In the genomic region with DNA sequence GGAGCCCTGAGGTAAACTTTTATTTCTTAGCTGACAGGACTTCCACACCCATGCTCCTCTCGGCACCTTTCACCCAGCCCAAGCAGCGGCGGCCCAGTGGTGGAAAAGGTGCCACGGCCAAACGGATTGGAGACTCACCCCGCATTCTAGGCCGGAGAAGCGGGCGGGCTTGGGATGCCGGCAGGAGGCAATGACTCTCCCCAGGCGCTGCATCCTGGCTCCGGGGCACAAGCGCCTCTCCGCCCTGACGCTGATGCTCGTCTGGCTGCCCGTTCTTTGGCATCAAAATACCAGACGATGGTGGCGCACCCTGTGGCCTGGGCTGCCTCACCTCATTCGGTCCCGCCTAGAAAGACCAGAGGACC, we compare ENCODE assay signal across 11 cellular contexts. TPM values are rescaled to one million over a fixed set of nuclear protein-coding genes. Genes with fewer than 3 reads are reported as not detected.
DNase-seq lines count a peak whose midpoint lies in the region; ATAC-seq and TF ChIP-seq lines count a peak whose summit lies in the region.
"Had no signal": no experiment of that assay in that cellular context is flagged by ENCODE, and none has a peak within 500 bp of the region (broad histone marks: within the 10 kb centered on the region; RNA-seq: fewer than 3 reads in every experiment).

No MANE protein-coding gene starts in this region.

- no peak overlapping the region for H3K4me2 ChIP-seq in Karpas-422 (ENCODE audit: low read depth, low read length, poor library complexity, severe bottlenecking)

- H3K4me3 Mint-ChIP-seq in T-helper 2 cell treated with Interferon-gamma antibody and Interleukin-4, amounts not matched to agents 5 μg/mL and 100 μg/mL, for 36 hours: peak overlapping the region; percentile 77
- H3K4me3 Mint-ChIP-seq in activated naive CD8-positive, alpha-beta T cell treated with anti-CD3 and anti-CD28 coated beads, Interleukin-2, amount 10 ng/mL, durations not matched to agents 7 days and 5 days: peak overlapping the region; percentile 91
- H3K4me3 Mint-ChIP-seq in stimulated activated naive CD8-positive, alpha-beta T cell treated with anti-CD3 and anti-CD28 coated beads, Interleukin-15, amount 100 ng/mL, for 72 hours: peak overlapping the region; percentile 76 to 87

- peak overlapping the region; percentile 26 for H3K27ac Mint-ChIP-seq in T-helper 2 cell treated with Interferon-gamma antibody and Interleukin-4, amounts not matched to agents 5 μg/mL and 100 μg/mL, for 36 hours
- H3K27ac Mint-ChIP-seq in activated naive CD8-positive, alpha-beta T cell treated with anti-CD3 and anti-CD28 coated beads, Interleukin-2, amount 10 ng/mL, durations not matched to agents 7 days and 5 days: no peak overlapping the region
- no peak overlapping the region for H3K27ac Mint-ChIP-seq in stimulated activated naive CD8-positive, alpha-beta T cell treated with anti-CD3 and anti-CD28 coated beads, Interleukin-15, amount 100 ng/mL, for 72 hours

- no peaks in the 10 kb centered on the region for H3K27me3 Mint-ChIP-seq in T-helper 2 cell treated with Interferon-gamma antibody and Interleukin-4, amounts not matched to agents 5 μg/mL and 100 μg/mL, for 36 hours (ENCODE audit: low read depth)
- no peaks in the 10 kb centered on the region for H3K27me3 Mint-ChIP-seq in activated naive CD8-positive, alpha-beta T cell treated with anti-CD3 and anti-CD28 coated beads, Interleukin-2, amount 10 ng/mL, durations not matched to agents 7 days and 5 days
- no peaks in the 10 kb centered on the region for H3K27me3 Mint-ChIP-seq in stimulated activated naive CD8-positive, alpha-beta T cell treated with anti-CD3 and anti-CD28 coated beads, Interleukin-15, amount 100 ng/mL, for 72 hours

- H3K4me1 Mint-ChIP-seq in T-helper 2 cell treated with Interferon-gamma antibody and Interleukin-4, amounts not matched to agents 5 μg/mL and 100 μg/mL, for 36 hours (ENCODE audit: low read depth): peaks cover 1% of the 10 kb centered on the region
- H3K4me1 Mint-ChIP-seq in activated naive CD8-positive, alpha-beta T cell treated with anti-CD3 and anti-CD28 coated beads, Interleukin-2, amount 10 ng/mL, durations not matched to agents 7 days and 5 days: peaks cover 13% of the 10 kb centered on the region
- peaks cover 6% of the 10 kb centered on the region for H3K4me1 Mint-ChIP-seq in stimulated activated naive CD8-positive, alpha-beta T cell treated with anti-CD3 and anti-CD28 coated beads, Interleukin-15, amount 100 ng/mL, for 72 hours

- H3K9me3 Mint-ChIP-seq in T-helper 2 cell treated with Interferon-gamma antibody and Interleukin-4, amounts not matched to agents 5 μg/mL and 100 μg/mL, for 36 hours: peaks cover 68% of the 10 kb centered on the region
- H3K9me3 Mint-ChIP-seq in activated naive CD8-positive, alpha-beta T cell treated with anti-CD3 and anti-CD28 coated beads, Interleukin-2, amount 10 ng/mL, durations not matched to agents 7 days and 5 days: peaks cover 34% of the 10 kb centered on the region
- peaks cover 54 to 79% of the 10 kb centered on the region in 2 donors for H3K9me3 Mint-ChIP-seq in stimulated activated naive CD8-positive, alpha-beta T cell treated with anti-CD3 and anti-CD28 coated beads, Interleukin-15, amount 100 ng/mL, for 72 hours

- POLR2A ChIA-PET in activated naive CD8-positive, alpha-beta T cell treated with anti-CD3 and anti-CD28 coated beads, Interleukin-2, amount 10 ng/mL, durations not matched to agents 7 days and 5 days (lab: Charles Lee): interaction anchor here (1.1 kb wide), 1 partner anchor 50 kb away, joined by 3 read pairs; a partner anchor contains a TSS

- no peak overlapping the region for H2AFZ ChIP-seq in Karpas-422 (ENCODE audit: low read length)

- no peaks in the 10 kb centered on the region for H3K9me2 ChIP-seq in Karpas-422 (replicated peaks; ENCODE audit: insufficient read depth, low read length)

- no peak overlapping the region for H3K27ac ChIP-seq in Karpas-422 (ENCODE audit: low read length)

- no peaks in the 10 kb centered on the region for H3K27me3 ChIP-seq in Karpas-422 (ENCODE audit: low read length)

- H4K20me1 ChIP-seq in Karpas-422 (ENCODE audit: insufficient read depth, low read depth, low read length): no peaks in the 10 kb centered on the region

- peak overlapping the region; percentile 44 for H3K4me3 ChIP-seq in iPS-11a (ENCODE audit: low read depth, low read length)
- H3K4me3 ChIP-seq in Karpas-422 (ENCODE audit: low read length): no peak overlapping the region

- no peak for DNase-seq in T-helper 2 cell treated with Interferon-gamma antibody and Interleukin-4, amounts not matched to agents 5 μg/mL and 100 μg/mL, for 36 hours (ENCODE audit: low spot score)
- DNase-seq in T-helper 2 cell (no peak), 8988T (no peak), Karpas-422 (no peak)
- no peak for DNase-seq in activated naive CD8-positive, alpha-beta T cell treated with anti-CD3 and anti-CD28 coated beads, Interleukin-2, amount 10 ng/mL, durations not matched to agents 7 days and 5 days
- DNase-seq in stimulated activated naive CD8-positive, alpha-beta T cell treated with anti-CD3 and anti-CD28 coated beads, Interleukin-15, amount 100 ng/mL, for 72 hours: no peak

- H3K4me1 ChIP-seq in Karpas-422 (ENCODE audit: low read length): no peaks in the 10 kb centered on the region

- no peak for ATAC-seq in activated naive CD8-positive, alpha-beta T cell treated with anti-CD3 and anti-CD28 coated beads, Interleukin-2, amount 10 ng/mL, durations not matched to agents 7 days and 5 days (ENCODE audit: low read depth)
- ATAC-seq in stimulated activated naive CD8-positive, alpha-beta T cell treated with anti-CD3 and anti-CD28 coated beads, Interleukin-15, amount 100 ng/mL, for 72 hours: peak; percentile 21
- ATAC-seq in SK-N-SH treated with all-trans-retinoic acid at 6 μM for 48 hours: no peak

- H3K9ac ChIP-seq in Karpas-422 (ENCODE audit: low read length): no peak overlapping the region

- no peaks in the 10 kb centered on the region for H3K79me2 ChIP-seq in Karpas-422 (ENCODE audit: low read length)

- H3K9me3 ChIP-seq in Karpas-422 (ENCODE audit: low read length): peaks cover 31% of the 10 kb centered on the region

- no peaks in the 10 kb centered on the region for H3K36me3 ChIP-seq in Karpas-422 (ENCODE audit: insufficient read depth, low read length)

- peaks cover 33% of the 10 kb centered on the region for H3K36me3 Mint-ChIP-seq in T-helper 2 cell treated with Interferon-gamma antibody and Interleukin-4, amounts not matched to agents 5 μg/mL and 100 μg/mL, for 36 hours (ENCODE audit: low read depth)
- peaks cover 35% of the 10 kb centered on the region for H3K36me3 Mint-ChIP-seq in activated naive CD8-positive, alpha-beta T cell treated with anti-CD3 and anti-CD28 coated beads, Interleukin-2, amount 10 ng/mL, durations not matched to agents 7 days and 5 days

TF ChIP-seq in SK-N-SH treated with all-trans-retinoic acid at 6 μM for 48 hours, 23 proteins besides CTCF, POLR2A, EP300 and RAD21:
- no peak for TF ChIP-seq BACH2 (CRISPR knock-in tag; IDR thresholded peaks at IDR 0.05; ENCODE audit: borderline replicate concordance)
- TF ChIP-seq, protein P1, sequence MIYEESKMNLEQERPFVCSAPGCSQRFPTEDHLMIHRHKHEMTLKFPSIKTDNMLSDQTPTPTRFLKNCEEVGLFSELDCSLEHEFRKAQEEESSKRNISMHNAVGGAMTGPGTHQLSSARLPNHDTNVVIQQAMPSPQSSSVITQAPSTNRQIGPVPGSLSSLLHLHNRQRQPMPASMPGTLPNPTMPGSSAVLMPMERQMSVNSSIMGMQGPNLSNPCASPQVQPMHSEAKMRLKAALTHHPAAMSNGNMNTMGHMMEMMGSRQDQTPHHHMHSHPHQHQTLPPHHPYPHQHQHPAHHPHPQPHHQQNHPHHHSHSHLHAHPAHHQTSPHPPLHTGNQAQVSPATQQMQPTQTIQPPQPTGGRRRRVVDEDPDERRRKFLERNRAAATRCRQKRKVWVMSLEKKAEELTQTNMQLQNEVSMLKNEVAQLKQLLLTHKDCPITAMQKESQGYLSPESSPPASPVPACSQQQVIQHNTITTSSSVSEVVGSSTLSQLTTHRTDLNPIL (CRISPR knock-in tag; IDR thresholded peaks at IDR 0.05; ENCODE audit: low read depth): no peak
- TF ChIP-seq ZFP3 (CRISPR knock-in tag; IDR thresholded peaks at IDR 0.05): no peak
- no peak for TF ChIP-seq ESRRG (CRISPR knock-in tag; IDR thresholded peaks at IDR 0.05)
- no peak for TF ChIP-seq ZC3H10 (CRISPR knock-in tag; IDR thresholded peaks at IDR 0.05)
- TF ChIP-seq TOX (CRISPR knock-in tag; IDR thresholded peaks at IDR 0.05; ENCODE audit: borderline replicate concordance): no peak
- TF ChIP-seq OSR1 (CRISPR knock-in tag; IDR thresholded peaks at IDR 0.05): no peak
- TF ChIP-seq ARNTL (CRISPR knock-in tag; IDR thresholded peaks at IDR 0.05; ENCODE audit: borderline replicate concordance, low read depth): no peak
- no peak for TF ChIP-seq GLIS3 (CRISPR knock-in tag; IDR thresholded peaks at IDR 0.05)
- TF ChIP-seq ZNF8 (CRISPR knock-in tag; IDR thresholded peaks at IDR 0.05): no peak

RNA-seq across cellular contexts. Expression of a gene that starts 6.7 kb away (rescaled TPM):
- total RNA-seq in activated naive CD8-positive, alpha-beta T cell treated with anti-CD3 and anti-CD28 coated beads, Interleukin-2, amount 10 ng/mL, durations not matched to agents 7 days and 5 days: 10 to 100 TPM; 21.3 to 22.2 TPM
- total RNA-seq in Karpas-422 (2014; rRNA removed; shearing (Covaris generic); ENCODE audit: low replicate concordance): 7.8 and 10.8 TPM in 2 replicates
- total RNA-seq: A172 had no signal

RNA-seq across cellular contexts. Expression of a gene that starts 24.5 kb away (rescaled TPM):
- total RNA-seq in activated naive CD8-positive, alpha-beta T cell treated with anti-CD3 and anti-CD28 coated beads, Interleukin-2, amount 10 ng/mL, durations not matched to agents 7 days and 5 days: not detected
- total RNA-seq in Karpas-422 (2014; rRNA removed; shearing (Covaris generic); ENCODE audit: low replicate concordance): not detected in 2 replicates
- total RNA-seq: A172; activated CD8-positive, alpha-beta memory T cell treated with anti-CD3 and anti-CD28 coated beads for 36 hours; NCI-H460 had no signal

RNA-seq across cellular contexts. Expression of a gene that starts 34.9 kb away (rescaled TPM):
- under 1 TPM; 0.79 to 0.91 TPM for total RNA-seq in activated naive CD8-positive, alpha-beta T cell treated with anti-CD3 and anti-CD28 coated beads, Interleukin-2, amount 10 ng/mL, durations not matched to agents 7 days and 5 days
- total RNA-seq in Karpas-422 (2014; rRNA removed; shearing (Covaris generic); ENCODE audit: low replicate concordance): 0.56 and 1.4 TPM in 2 replicates
- total RNA-seq: A172; activated CD8-positive, alpha-beta memory T cell treated with anti-CD3 and anti-CD28 coated beads for 36 hours; NCI-H460 had no signal

RNA-seq across cellular contexts. Expression of a gene that starts 49.8 kb away (rescaled TPM):
- total RNA-seq in activated naive CD8-positive, alpha-beta T cell treated with anti-CD3 and anti-CD28 coated beads, Interleukin-2, amount 10 ng/mL, durations not matched to agents 7 days and 5 days: 1 to 10 TPM; 3.8 TPM
- not detected in 2 replicates for total RNA-seq in Karpas-422 (2014; rRNA removed; shearing (Covaris generic); ENCODE audit: low replicate concordance)
- total RNA-seq: A172 had no signal
